1 cellular context compared by ENCODE assay signal in the genomic region with DNA sequence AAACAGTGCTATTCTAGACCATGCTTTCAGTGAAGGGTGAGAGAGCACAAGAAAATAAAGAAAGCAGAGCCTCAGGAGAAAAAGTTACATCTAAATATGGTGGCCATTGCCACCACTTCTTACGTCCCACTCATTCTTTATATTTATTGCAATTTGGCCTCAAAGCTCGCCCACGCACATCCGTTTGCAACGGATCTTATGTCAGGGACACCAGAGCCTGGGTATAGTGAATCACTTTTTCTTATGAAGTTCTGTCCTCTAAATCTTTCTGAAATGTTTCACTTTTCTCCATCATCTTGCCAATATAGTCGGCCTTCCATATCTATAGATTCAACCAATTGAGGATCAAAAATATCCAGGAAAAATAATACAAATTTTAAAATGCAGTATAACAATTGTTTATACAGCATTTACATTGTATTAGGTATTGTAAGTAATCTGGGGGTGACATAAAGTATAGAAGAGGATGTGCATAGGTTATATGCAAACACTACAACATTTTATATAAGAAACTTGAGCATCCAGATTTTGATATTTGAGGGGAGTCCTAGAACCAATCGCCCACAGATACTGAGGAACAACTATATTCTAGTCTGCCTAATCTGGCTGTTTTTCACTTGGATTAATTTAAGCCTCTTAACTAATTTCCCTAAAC.
TF ChIP-seq lines count a peak whose summit lies in the region.

No MANE protein-coding gene starts in this region.

TF ChIP-seq in GM12878, 131 proteins besides CTCF, POLR2A, EP300 and RAD21 (continued from another document):
- TF ChIP-seq RELB (IDR thresholded peaks at IDR 0.05; ENCODE audit: low read depth) (no peak), TCF3 (IDR thresholded peaks at IDR 0.05; ENCODE audit: borderline replicate concordance, insufficient read depth, low read depth, low read length) (no peak), SREBF2 (IDR thresholded peaks at IDR 0.05; ENCODE audit: low read length) (no peak), RFX5 (IDR thresholded peaks at IDR 0.05; ENCODE audit: low read depth, low read length) (no peak), TBL1XR1 (IDR thresholded peaks at IDR 0.05; ENCODE audit: low read depth, low read length) (no peak), ETV6 (conservative IDR thresholded peaks at IDR 0.05 in 1 of 2, IDR thresholded peaks at IDR 0.05 in 1 of 2; ENCODE audit: borderline replicate concordance in 1 of 2, low read depth in 1 of 2) (no peak), CHD4 (IDR thresholded peaks at IDR 0.05) (no peak), KDM1A (IDR thresholded peaks at IDR 0.05; ENCODE audit: borderline replicate concordance) (no peak), PKNOX1 (IDR thresholded peaks at IDR 0.05) (no peak), SUZ12 (IDR thresholded peaks at IDR 0.05; ENCODE audit: unreplicated experiment) (no peak), NBN (IDR thresholded peaks at IDR 0.05) (no peak)
- TF ChIP-seq, protein P1, sequence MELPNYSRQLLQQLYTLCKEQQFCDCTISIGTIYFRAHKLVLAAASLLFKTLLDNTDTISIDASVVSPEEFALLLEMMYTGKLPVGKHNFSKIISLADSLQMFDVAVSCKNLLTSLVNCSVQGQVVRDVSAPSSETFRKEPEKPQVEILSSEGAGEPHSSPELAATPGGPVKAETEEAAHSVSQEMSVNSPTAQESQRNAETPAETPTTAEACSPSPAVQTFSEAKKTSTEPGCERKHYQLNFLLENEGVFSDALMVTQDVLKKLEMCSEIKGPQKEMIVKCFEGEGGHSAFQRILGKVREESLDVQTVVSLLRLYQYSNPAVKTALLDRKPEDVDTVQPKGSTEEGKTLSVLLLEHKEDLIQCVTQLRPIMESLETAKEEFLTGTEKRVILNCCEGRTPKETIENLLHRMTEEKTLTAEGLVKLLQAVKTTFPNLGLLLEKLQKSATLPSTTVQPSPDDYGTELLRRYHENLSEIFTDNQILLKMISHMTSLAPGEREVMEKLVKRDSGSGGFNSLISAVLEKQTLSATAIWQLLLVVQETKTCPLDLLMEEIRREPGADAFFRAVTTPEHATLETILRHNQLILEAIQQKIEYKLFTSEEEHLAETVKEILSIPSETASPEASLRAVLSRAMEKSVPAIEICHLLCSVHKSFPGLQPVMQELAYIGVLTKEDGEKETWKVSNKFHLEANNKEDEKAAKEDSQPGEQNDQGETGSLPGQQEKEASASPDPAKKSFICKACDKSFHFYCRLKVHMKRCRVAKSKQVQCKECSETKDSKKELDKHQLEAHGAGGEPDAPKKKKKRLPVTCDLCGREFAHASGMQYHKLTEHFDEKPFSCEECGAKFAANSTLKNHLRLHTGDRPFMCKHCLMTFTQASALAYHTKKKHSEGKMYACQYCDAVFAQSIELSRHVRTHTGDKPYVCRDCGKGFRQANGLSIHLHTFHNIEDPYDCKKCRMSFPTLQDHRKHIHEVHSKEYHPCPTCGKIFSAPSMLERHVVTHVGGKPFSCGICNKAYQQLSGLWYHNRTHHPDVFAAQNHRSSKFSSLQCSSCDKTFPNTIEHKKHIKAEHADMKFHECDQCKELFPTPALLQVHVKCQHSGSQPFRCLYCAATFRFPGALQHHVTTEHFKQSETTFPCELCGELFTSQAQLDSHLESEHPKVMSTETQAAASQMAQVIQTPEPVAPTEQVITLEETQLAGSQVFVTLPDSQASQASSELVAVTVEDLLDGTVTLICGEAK (IDR thresholded peaks at IDR 0.05; ENCODE audit: borderline replicate concordance) = no peak
TF ChIP-seq in GM12878: peak in this region for 0.
